ENCODE assay signal across 12 cellular contexts in genomic region chr1:185158806-185159205, GRCh38. TPM values are rescaled to one million over a fixed set of nuclear protein-coding genes. Genes with fewer than 3 reads are reported as not detected.
DNase-seq lines count a peak whose midpoint lies in the region; ATAC-seq and TF ChIP-seq lines count a peak whose summit lies in the region.
"Had no signal": no experiment of that assay in that cellular context is flagged by ENCODE, and none has a peak within 500 bp of the region (broad histone marks: within the 10 kb centered on the region; RNA-seq: fewer than 3 reads in every experiment).

No MANE protein-coding gene starts in this region.

- CTCF ChIA-PET in HEK293 (lab: Yijun Ruan, JAX) = interaction anchor here (0.6 to 6.2 kb wide), 4 partner anchors 11 to 537 kb away, joined by 3 to 64 read pairs (median 3); no protein-coding TSS in a partner anchor
- CTCF ChIA-PET in activated B cell treated with CpG ODN at 0.5 μM for 24 hours (lab: Charles Lee) = interaction anchor here (0.6 to 5.4 kb wide), 3 partner anchors 11 to 522 kb away, joined by 3 to 42 read pairs (median 6); no protein-coding TSS in a partner anchor

- 88% methylated on average over 1 of the region's 2 CpGs for WGBS in mesenchymal stem cell
- WGBS in aorta, 2 donors = 78 to 81% methylated on average over 2 of the region's 2 CpGs

- no peaks in the 10 kb centered on the region for H3K27me3 ChIP-seq in mesenchymal stem cell (ENCODE audit: control insufficient read depth in 1 of 2, insufficient read depth in 1 of 2, low read length in 2 of 2)
- H3K27me3 ChIP-seq in aorta (ENCODE audit: control insufficient read depth in 1 of 2, insufficient read depth in 2 of 2, low read length in 1 of 2) = no peaks in the 10 kb centered on the region

- DNase-seq in NCI-H1417 (lab: John Stamatoyannopoulos, UW) = peak in 2 of 3 experiments; percentile 39 to 59
- DNase-seq in NCI-H1417 treated with DMSO at 0.1 percent for 48 hours (lab: John Stamatoyannopoulos, UW) = no peak
- no peak for DNase-seq in activated B cell treated with CpG ODN at 0.5 μM for 24 hours
- peak; percentile 8 for DNase-seq in mesenchymal stem cell
- DNase-seq in aorta = no peak
- DNase-seq in SHP77 treated with DMSO at 0.1 percent for 48 hours (lab: John Stamatoyannopoulos, UW) = no peak
- DNase-seq: central memory CD4-positive, alpha-beta T cell; left colon; stimulated activated CD4-positive, alpha-beta T cell treated with anti-CD3 and anti-CD28 coated beads, Interleukin-2, amount 100 ng/mL, for 24 hours; stimulated activated naive CD8-positive, alpha-beta T cell treated with anti-CD3 and anti-CD28 coated beads, Interleukin-15, Interleukin-2, amounts not matched to agents 100 U/mL and 50 U/mL, for 24 hours had no signal

- H3K36me3 ChIP-seq in HEK293 (ENCODE audit: control insufficient read depth in 2 of 2, insufficient read depth in 1 of 2, low read length in 2 of 2) (no peaks in the 10 kb centered on the region), mesenchymal stem cell (ENCODE audit: control insufficient read depth in 1 of 2, insufficient read depth in 2 of 2, low read depth in 1 of 2, low read length in 2 of 2) (peaks cover 0 to 25% of the 10 kb centered on the region in 2 experiments), aorta (ENCODE audit: control insufficient read depth in 1 of 2, insufficient read depth in 2 of 2, low read length in 1 of 2) (peaks cover 0 to 5% of the 10 kb centered on the region in 2 donors)

- H2BK120ac ChIP-seq in mesenchymal stem cell (ENCODE audit: low read depth, low read length) = no peak overlapping the region

- peaks cover 34% of the 10 kb centered on the region for H3K4me1 Mint-ChIP-seq in activated B cell treated with CpG ODN at 0.5 μM for 24 hours

- no peak overlapping the region for H2BK12ac ChIP-seq in mesenchymal stem cell (ENCODE audit: low read length in 2 of 2)

- no peak for TF ChIP-seq CTCF in HEK293 (tag by site-specific recombination; IDR thresholded peaks at IDR 0.05)
- TF ChIP-seq CTCF in activated B cell treated with CpG ODN at 0.5 μM for 24 hours (IDR thresholded peaks at IDR 0.05) = no peak

- no peak overlapping the region for H4K91ac ChIP-seq in mesenchymal stem cell (ENCODE audit: low read length)

- H3K27me3 Mint-ChIP-seq in activated B cell treated with CpG ODN at 0.5 μM for 24 hours = no peaks in the 10 kb centered on the region

- H3K23ac ChIP-seq in mesenchymal stem cell (ENCODE audit: low read length in 2 of 2) = no peak overlapping the region

- H3K9me3 ChIP-seq in HEK293 (ENCODE audit: control insufficient read depth, insufficient read depth, low read depth, low read length) = no peaks in the 10 kb centered on the region
- H3K9me3 ChIP-seq in mesenchymal stem cell (ENCODE audit: control insufficient read depth, low read length) = no peaks in the 10 kb centered on the region
- no peaks in the 10 kb centered on the region for H3K9me3 ChIP-seq in aorta (ENCODE audit: control insufficient read depth, low read length)

- H3K4me3 ChIP-seq in HEK293 (ENCODE audit: low read depth, low read length) (no peak overlapping the region), mesenchymal stem cell (ENCODE audit: insufficient read depth in 1 of 2, low read depth in 1 of 2, low read length in 2 of 2) (peak overlapping the region in 1 of 2 experiments; percentile 86), aorta (ENCODE audit: low read length in 2 of 2) (no peak overlapping the region)

- no peak for ATAC-seq in activated B cell treated with CpG ODN at 0.5 μM for 24 hours (ENCODE audit: low read depth)
- no peak for ATAC-seq in aorta (ENCODE audit: low FRiP score)
- no peak for ATAC-seq in GM21737 (IDR thresholded peaks at IDR 0.05; ENCODE audit: unreplicated experiment)
- ATAC-seq: stimulated activated naive CD8-positive, alpha-beta T cell treated with anti-CD3 and anti-CD28 coated beads, Interleukin-15, Interleukin-2, amounts not matched to agents 100 U/mL and 50 U/mL, for 24 hours had no signal

- H3K18ac ChIP-seq in mesenchymal stem cell (ENCODE audit: low read depth in 1 of 2, low read length in 2 of 2) = no peak overlapping the region

- H2BK5ac ChIP-seq in mesenchymal stem cell (ENCODE audit: low read depth, low read length, poor library complexity, severe bottlenecking) = no peak overlapping the region

- no peak overlapping the region for H2BK15ac ChIP-seq in mesenchymal stem cell (ENCODE audit: low read depth, poor library complexity, severe bottlenecking)

- no peak overlapping the region for H3K14ac ChIP-seq in mesenchymal stem cell (ENCODE audit: low read length in 2 of 2)

- H3K36me3 Mint-ChIP-seq in activated B cell treated with CpG ODN at 0.5 μM for 24 hours (ENCODE audit: low read depth) = peaks cover 34% of the 10 kb centered on the region

- H3K4me2 ChIP-seq in mesenchymal stem cell (ENCODE audit: low read length, poor library complexity, severe bottlenecking) = no peak overlapping the region

- H2AFZ ChIP-seq in mesenchymal stem cell (ENCODE audit: low read depth, low read length) = no peak overlapping the region

- no peak overlapping the region for H4K8ac ChIP-seq in mesenchymal stem cell (ENCODE audit: low read length)

- peaks cover 8% of the 10 kb centered on the region for H3K79me1 ChIP-seq in mesenchymal stem cell (replicated peaks; ENCODE audit: low read length, poor library complexity, severe bottlenecking)

- no peak overlapping the region for H3K27ac Mint-ChIP-seq in activated B cell treated with CpG ODN at 0.5 μM for 24 hours

- H2AK5ac ChIP-seq in mesenchymal stem cell (ENCODE audit: low read length, severe bottlenecking) = no peak overlapping the region

- peak overlapping the region; percentile 98 for H3K9ac ChIP-seq in mesenchymal stem cell (ENCODE audit: low read length)

- POLR2A ChIA-PET in HEK293 (lab: Yijun Ruan, JAX) = interaction anchor here (0.6 kb wide), 1 partner anchor 118 kb away, joined by 3 read pairs; no protein-coding TSS in a partner anchor
- POLR2A ChIA-PET in activated B cell treated with CpG ODN at 0.5 μM for 24 hours (lab: Charles Lee) = interaction anchor here (3.6 kb wide), 1 partner anchor 158 kb away, joined by 37 read pairs; the partner anchor contains the start of gene IVNS1ABP

- H3K4ac ChIP-seq in mesenchymal stem cell (ENCODE audit: low read depth in 1 of 2, low read length in 2 of 2) = no peak overlapping the region

- no peaks in the 10 kb centered on the region for H3K4me1 ChIP-seq in HEK293 (ENCODE audit: control insufficient read depth, insufficient read depth, low read length)
- peaks cover 1% of the 10 kb centered on the region for H3K4me1 ChIP-seq in mesenchymal stem cell (ENCODE audit: control insufficient read depth, insufficient read depth, low read depth, low read length)
- H3K4me1 ChIP-seq in aorta (ENCODE audit: control insufficient read depth in 1 of 2, insufficient read depth in 2 of 2, low read length in 2 of 2) = peaks cover 0 to 6% of the 10 kb centered on the region in 2 donors

- intact Hi-C loops in activated B cell treated with CpG ODN at 0.5 μM for 24 hours (cut with micrococcal nuclease) (loop anchor here (5.0 to 10.0 kb wide), 2 partner anchors 246 to 1107 kb away; partner anchors contain the start of gene TSEN15), aorta (cut with DNase I) (loop anchor here (5.0 to 10.0 kb wide), 2 partner anchors 112 to 364 kb away; partner anchors contain the start of gene RNF2 (in 1 of the 2))

- H3K27ac ChIP-seq in HEK293 (ENCODE audit: extremely low read depth, low read depth, low read length) (no peak overlapping the region), mesenchymal stem cell (ENCODE audit: low read length, poor library complexity, severe bottlenecking) (no peak overlapping the region), aorta (ENCODE audit: low read depth in 1 of 2, low read length in 2 of 2) (no peak overlapping the region)

- H3K4me3 Mint-ChIP-seq in activated B cell treated with CpG ODN at 0.5 μM for 24 hours = peak overlapping the region; percentile 24

- H3K9me3 Mint-ChIP-seq in activated B cell treated with CpG ODN at 0.5 μM for 24 hours = no peaks in the 10 kb centered on the region

TF ChIP-seq in HEK293, 187 proteins besides CTCF, POLR2A, EP300 and RAD21 (continues in another document):
- no peak for TF ChIP-seq ZNF645 (tag by site-specific recombination; IDR thresholded peaks at IDR 0.05)
- peak; percentile 83 for TF ChIP-seq ZNF660 (tag by site-specific recombination; IDR thresholded peaks at IDR 0.05)
- TF ChIP-seq ZNF211 (tag by site-specific recombination; IDR thresholded peaks at IDR 0.05; ENCODE audit: low read depth) = no peak
- TF ChIP-seq ZNF639 (tag by site-specific recombination; IDR thresholded peaks at IDR 0.05) = no peak

RNA-seq across cellular contexts. Expression of gene SWT1, which starts 1.8 kb away (rescaled TPM):
- total RNA-seq in activated B cell treated with CpG ODN at 0.5 μM for 24 hours (4.9 and 5.5 TPM in 2 replicates), aorta (1 to 10 TPM; 6.9 to 7.8 TPM)
- 3.3 TPM for polyA plus RNA-seq in mesenchymal stem cell (2013, experiment 1 of 2)
- 3.4 TPM for polyA plus RNA-seq in mesenchymal stem cell (2013, experiment 2 of 2)
- polyA plus RNA-seq in aorta = 1 to 10 TPM; 2.5 to 3.0 TPM

RNA-seq across cellular contexts. Expression of gene TRMT1L, which starts 2.1 kb away (rescaled TPM):
- 20.0 and 23.9 TPM in 2 replicates for total RNA-seq in activated B cell treated with CpG ODN at 0.5 μM for 24 hours
- 8.9 TPM for polyA plus RNA-seq in mesenchymal stem cell (2013, experiment 1 of 2)
- polyA plus RNA-seq in mesenchymal stem cell (2013, experiment 2 of 2) = 9.3 TPM
- 10 to 100 TPM in 1 of 2 donors, 1 to 10 TPM in 1; 9.6 to 16.9 TPM for total RNA-seq in aorta
- polyA plus RNA-seq in aorta = 1 to 10 TPM; 5.1 to 6.3 TPM

Comparison
In these comparisons a context has a peak if more than half of its experiments do, and no peak if none do; other contexts are left out.
1. DNase-seq: peak in NCI-H1417 (2 of 3) and mesenchymal stem cell (single experiment); none in NCI-H1417 treated with DMSO at 0.1 percent for 48 hours (single experiment), activated B cell treated with CpG ODN at 0.5 μM for 24 hours (single experiment), aorta (0 of 2) and SHP77 treated with DMSO at 0.1 percent for 48 hours (single experiment).